21 cellular contexts compared by ENCODE assay signal in genomic region chr1:229769006-229769405, GRCh38.
"Had no signal": no experiment of that assay in that cellular context is flagged by ENCODE, and none has a peak within 500 bp of the region (broad histone marks: within the 10 kb centered on the region; RNA-seq: fewer than 3 reads in every experiment).

No MANE protein-coding gene starts in this region.

- H3K9me3 ChIP-seq: body of pancreas, gastroesophageal sphincter, neutrophil, pancreas, psoas muscle, right atrium auricular region, thyroid gland, upper lobe of right lung had no signal

- H3K36me3 ChIP-seq: cardiac muscle cell, gastroesophageal sphincter, neutrophil, pancreas, right atrium auricular region, thyroid gland, upper lobe of right lung had no signal

- H3K27ac ChIP-seq: body of pancreas, cardiac muscle cell, epithelial cell of prostate, gastroesophageal sphincter, neutrophil, pancreas, psoas muscle, right atrium auricular region, thyroid gland, upper lobe of right lung had no signal

- H3K27me3 ChIP-seq: cardiac muscle cell, pancreas, right atrium auricular region, thyroid gland had no signal

- H3K4me3 ChIP-seq: body of pancreas, cardiac muscle cell, gastroesophageal sphincter, pancreas, psoas muscle, right atrium auricular region, thyroid gland, upper lobe of right lung had no signal

- DNase-seq: activated gamma-delta T cell treated with Interleukin-2 at 50 U/mL for 16 hours; activated T-cell treated with anti-CD3 and anti-CD28 coated beads, Interleukin-2, amount 50 U/mL, for 1 hour; anterior cingulate cortex; body of pancreas; cortex of kidney; head of caudate nucleus; hypothalamus; midbrain; pancreas; psoas muscle; stimulated activated CD4-positive, alpha-beta T cell treated with anti-CD3 and anti-CD28 coated beads, Interleukin-12 subunit alpha, Interleukin-12 subunit beta, amount 100 ng/mL, for 4 hours; stimulated activated CD4-positive, alpha-beta T cell treated with anti-CD3 and anti-CD28 coated beads, Interleukin-4, amount 100 ng/mL, for 4 hours; substantia nigra; thyroid gland; upper lobe of right lung had no signal

- ATAC-seq: body of pancreas, gastroesophageal sphincter, psoas muscle, upper lobe of right lung, WTC11 had no signal
